8 cellular contexts compared by ENCODE assay signal in the genomic region with DNA sequence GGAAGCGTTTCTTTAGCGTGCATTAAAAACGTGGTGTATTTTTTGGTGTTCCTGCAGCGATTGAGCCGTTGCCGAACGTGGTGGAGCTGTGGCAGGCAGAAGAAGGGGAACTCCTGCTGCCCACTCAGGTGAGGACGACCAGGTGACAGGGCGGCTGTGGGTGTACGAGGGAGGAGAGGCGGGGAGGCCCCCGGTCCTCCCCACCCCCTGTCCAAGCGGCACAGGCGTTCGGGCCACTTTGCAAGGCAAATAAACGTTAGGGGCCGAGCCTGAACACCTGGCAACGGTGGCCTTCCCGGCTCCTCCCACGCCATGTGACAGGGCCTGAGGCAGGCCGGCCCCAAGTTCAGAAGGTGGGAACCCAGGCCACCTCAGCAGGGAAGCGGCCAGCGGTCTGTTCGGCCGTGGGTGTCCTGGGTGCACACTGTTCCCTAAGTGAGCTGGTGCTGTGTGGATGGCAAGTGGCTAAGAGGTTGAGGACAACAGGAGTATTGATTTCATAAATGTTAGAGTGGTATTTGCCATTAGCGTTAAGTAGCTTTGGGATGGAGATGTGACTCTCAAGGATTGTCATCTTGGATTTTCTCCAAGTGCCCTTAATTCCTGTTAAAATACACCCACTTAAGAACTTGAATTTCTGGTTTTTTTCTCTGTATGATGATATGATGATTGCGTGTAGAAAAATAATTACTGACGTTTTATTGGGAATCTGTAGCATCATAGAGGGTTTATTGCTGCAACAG. TPM values are rescaled to one million over a fixed set of nuclear protein-coding genes. Genes with fewer than 3 reads are reported as not detected.
DNase-seq lines count a peak whose midpoint lies in the region; ATAC-seq and TF ChIP-seq lines count a peak whose summit lies in the region.

No MANE protein-coding gene starts in this region.

- ATAC-seq in GM18519 (IDR thresholded peaks at IDR 0.05; ENCODE audit: low FRiP score, unreplicated experiment): peak; percentile 37
- ATAC-seq in HG02938 (IDR thresholded peaks at IDR 0.05; ENCODE audit: unreplicated experiment): peak; percentile 39
- peak; percentile 53 for ATAC-seq in aorta (ENCODE audit: low FRiP score)

- H3K27me3 Mint-ChIP-seq in activated CD4-positive, alpha-beta memory T cell treated with anti-CD3 and anti-CD28 coated beads, Interleukin-2, amount 10 ng/mL, durations not matched to agents 7 days and 5 days: peaks cover 2% of the 10 kb centered on the region
- H3K27me3 Mint-ChIP-seq in neural crest cell (ENCODE audit: low read depth): peaks cover 16% of the 10 kb centered on the region

- no peaks in the 10 kb centered on the region for H3K9me3 ChIP-seq in aorta (ENCODE audit: control insufficient read depth, low read length)

- peak; percentile 25 to 32 for DNase-seq in AML-193 (lab: John Stamatoyannopoulos, UW)
- DNase-seq in NCI-H2081 treated with DMSO at 0.1 percent for 48 hours (lab: John Stamatoyannopoulos, UW): peak; percentile 1
- peak; percentile 49 for DNase-seq in activated CD4-positive, alpha-beta memory T cell treated with anti-CD3 and anti-CD28 coated beads, Interleukin-2, amount 10 ng/mL, durations not matched to agents 7 days and 5 days
- no peak for DNase-seq in fibroblast of mammary gland (ENCODE audit: low read depth)
- no peak for DNase-seq in neural crest cell (ENCODE audit: low read depth, low spot score)
- DNase-seq in aorta: peak; percentile 66 to 83

- H3K27ac ChIP-seq in aorta (ENCODE audit: low read depth in 1 of 2, low read length in 2 of 2): no peak overlapping the region

- peaks cover 59% of the 10 kb centered on the region for H3K4me1 Mint-ChIP-seq in activated CD4-positive, alpha-beta memory T cell treated with anti-CD3 and anti-CD28 coated beads, Interleukin-2, amount 10 ng/mL, durations not matched to agents 7 days and 5 days
- H3K4me1 Mint-ChIP-seq in neural crest cell: peaks cover 47% of the 10 kb centered on the region

- H3K4me1 ChIP-seq in aorta (ENCODE audit: control insufficient read depth in 1 of 2, insufficient read depth in 2 of 2, low read length in 2 of 2): no peaks in the 10 kb centered on the region

- H3K4me3 ChIP-seq in fibroblast of mammary gland (ENCODE audit: control insufficient read depth, low read depth, low read length) (peak overlapping the region; percentile 80), aorta (ENCODE audit: low read length in 2 of 2) (peak overlapping the region; percentile 55 to 86)

- no peak for TF ChIP-seq CTCF in fibroblast of mammary gland (conservative IDR thresholded peaks at IDR 0.05; ENCODE audit: control insufficient read depth, insufficient read depth, low read depth, low read length)
- TF ChIP-seq CTCF in neural crest cell (conservative IDR thresholded peaks at IDR 0.05): no peak

- H3K36me3 Mint-ChIP-seq in activated CD4-positive, alpha-beta memory T cell treated with anti-CD3 and anti-CD28 coated beads, Interleukin-2, amount 10 ng/mL, durations not matched to agents 7 days and 5 days (ENCODE audit: low read depth): peaks cover 30% of the 10 kb centered on the region
- H3K36me3 Mint-ChIP-seq in neural crest cell (ENCODE audit: low read depth): peaks cover 5% of the 10 kb centered on the region

- CTCF ChIA-PET in activated CD4-positive, alpha-beta memory T cell treated with anti-CD3 and anti-CD28 coated beads, Interleukin-2, amount 10 ng/mL, durations not matched to agents 7 days and 5 days (lab: Charles Lee): interaction anchor here (0.7 to 3.8 kb wide), 20 partner anchors 11 to 123 kb away, joined by 3 to 56 read pairs (median 5); partner anchors contain the start of gene MND1

- H3K36me3 ChIP-seq in aorta (ENCODE audit: control insufficient read depth in 1 of 2, insufficient read depth in 2 of 2, low read length in 1 of 2): no peaks in the 10 kb centered on the region

- no peaks in the 10 kb centered on the region for H3K27me3 ChIP-seq in aorta (ENCODE audit: control insufficient read depth in 1 of 2, insufficient read depth in 2 of 2, low read length in 1 of 2)

- POLR2A ChIA-PET in activated CD4-positive, alpha-beta memory T cell treated with anti-CD3 and anti-CD28 coated beads, Interleukin-2, amount 10 ng/mL, durations not matched to agents 7 days and 5 days (lab: Charles Lee): interaction anchor here (0.6 to 7.1 kb wide), 21 partner anchors 9 to 789 kb away, joined by 3 to 99 read pairs (median 7); partner anchors contain the start of gene MND1

- WGBS in aorta, 2 donors: 1 to 2% methylated on average over 26 to 28 of the region's 28 CpGs

- peak overlapping the region; percentile 81 for H3K27ac Mint-ChIP-seq in activated CD4-positive, alpha-beta memory T cell treated with anti-CD3 and anti-CD28 coated beads, Interleukin-2, amount 10 ng/mL, durations not matched to agents 7 days and 5 days
- H3K27ac Mint-ChIP-seq in neural crest cell (ENCODE audit: unreplicated experiment): peak overlapping the region; percentile 60

- peak overlapping the region; percentile 84 for H3K4me3 Mint-ChIP-seq in activated CD4-positive, alpha-beta memory T cell treated with anti-CD3 and anti-CD28 coated beads, Interleukin-2, amount 10 ng/mL, durations not matched to agents 7 days and 5 days
- peak overlapping the region; percentile 92 for H3K4me3 Mint-ChIP-seq in neural crest cell

- intact Hi-C loops in aorta (cut with DNase I): loop anchor here (2.0 to 10.0 kb wide), 6 partner anchors 85 to 125 kb away; partner anchors contain the start of gene MND1 (in 2 of the 2)

- no peaks in the 10 kb centered on the region for H3K9me3 Mint-ChIP-seq in activated CD4-positive, alpha-beta memory T cell treated with anti-CD3 and anti-CD28 coated beads, Interleukin-2, amount 10 ng/mL, durations not matched to agents 7 days and 5 days
- H3K9me3 Mint-ChIP-seq in neural crest cell: no peaks in the 10 kb centered on the region

RNA-seq across cellular contexts. Expression of gene TMEM131L, which starts 1.2 kb away (rescaled TPM):
- 10 to 100 TPM; 25.2 to 26.3 TPM for total RNA-seq in activated CD4-positive, alpha-beta memory T cell treated with anti-CD3 and anti-CD28 coated beads, Interleukin-2, amount 10 ng/mL, durations not matched to agents 7 days and 5 days
- total RNA-seq in neural crest cell (36.1 and 36.6 TPM in 2 replicates), aorta (10 to 100 TPM; 20.1 to 22.5 TPM)
- 10 to 100 TPM in 1 of 2 donors, 1 to 10 TPM in 1; 2.0 to 14.8 TPM for polyA plus RNA-seq in aorta

Comparison
In these comparisons a context has a peak if more than half of its experiments do, and no peak if none do; other contexts are left out.
1. DNase-seq: peak in AML-193 (2 of 2), NCI-H2081 treated with DMSO at 0.1 percent for 48 hours (single experiment), activated CD4-positive, alpha-beta memory T cell treated with anti-CD3 and anti-CD28 coated beads, Interleukin-2, amount 10 ng/mL, durations not matched to agents 7 days and 5 days (single experiment) and aorta (2 of 2); none in fibroblast of mammary gland (single experiment) and neural crest cell (single experiment).
2. Peak in every context shown above with its lines, with median percentiles within 50 percentile points of each other: ATAC-seq.